Comparison of ENCODE assay signal across 8 cellular contexts in genomic region chr10:14583252-14583651, GRCh38.
DNase-seq lines count a peak whose midpoint lies in the region; ATAC-seq and TF ChIP-seq lines count a peak whose summit lies in the region.

No MANE protein-coding gene starts in this region.

- peak overlapping the region; percentile 98 for H3K27ac Mint-ChIP-seq in activated naive CD8-positive, alpha-beta T cell treated with anti-CD3 and anti-CD28 coated beads for 36 hours

- H3K9me3 Mint-ChIP-seq in activated naive CD8-positive, alpha-beta T cell treated with anti-CD3 and anti-CD28 coated beads for 36 hours: peaks cover 1% of the 10 kb centered on the region

- H3K27me3 Mint-ChIP-seq in activated naive CD8-positive, alpha-beta T cell treated with anti-CD3 and anti-CD28 coated beads for 36 hours: no peaks in the 10 kb centered on the region

- ATAC-seq in GM19455 (IDR thresholded peaks at IDR 0.05; ENCODE audit: unreplicated experiment): peak; percentile 62

- H3K4me1 Mint-ChIP-seq in activated naive CD8-positive, alpha-beta T cell treated with anti-CD3 and anti-CD28 coated beads for 36 hours: peaks cover 91% of the 10 kb centered on the region

- peak overlapping the region; percentile 65 for H3K4me3 Mint-ChIP-seq in activated naive CD8-positive, alpha-beta T cell treated with anti-CD3 and anti-CD28 coated beads for 36 hours

- DNase-seq in activated CD4-positive, CD25-positive, alpha-beta regulatory T cell treated with anti-CD3 and anti-CD28 coated beads, Interleukin-2, amount 50 U/mL, for 16 hours (ENCODE audit: low read depth, low spot score): peak; percentile 73
- peak; percentile 81 for DNase-seq in activated naive CD8-positive, alpha-beta T cell treated with anti-CD3 and anti-CD28 coated beads for 36 hours
- DNase-seq in stimulated activated CD4-positive, alpha-beta T cell treated with anti-CD3 and anti-CD28 coated beads, TNF-alpha, amount 100 ng/mL, for 48 hours (ENCODE audit: low read depth in 3 of 3): peak; percentile 45 to 78 (median 72)
- no peak for DNase-seq in SHP77 (lab: John Stamatoyannopoulos, UW)
- no peak for DNase-seq in OCI-M1 (lab: John Stamatoyannopoulos, UW)
- DNase-seq in GM10266 (ENCODE audit: extremely low spot score): no peak
- no peak for DNase-seq in NAMALWA (ENCODE audit: low spot score)

- peaks cover 73% of the 10 kb centered on the region for H3K36me3 Mint-ChIP-seq in activated naive CD8-positive, alpha-beta T cell treated with anti-CD3 and anti-CD28 coated beads for 36 hours

- no peak for TF ChIP-seq CTCF in GM10266 (IDR thresholded peaks at IDR 0.05; ENCODE audit: control insufficient read depth, insufficient read depth, low read depth, missing control alignments)

Comparison
In these comparisons a context has a peak if more than half of its experiments do, and no peak if none do; other contexts are left out.
1. DNase-seq: peak in activated CD4-positive, CD25-positive, alpha-beta regulatory T cell treated with anti-CD3 and anti-CD28 coated beads, Interleukin-2, amount 50 U/mL, for 16 hours (single experiment), activated naive CD8-positive, alpha-beta T cell treated with anti-CD3 and anti-CD28 coated beads for 36 hours (single experiment) and stimulated activated CD4-positive, alpha-beta T cell treated with anti-CD3 and anti-CD28 coated beads, TNF-alpha, amount 100 ng/mL, for 48 hours (3 of 3); none in SHP77 (0 of 2), OCI-M1 (single experiment), GM10266 (single experiment) and NAMALWA (single experiment).